Comparison of ENCODE assay signal across 9 cellular contexts in the genomic region with DNA sequence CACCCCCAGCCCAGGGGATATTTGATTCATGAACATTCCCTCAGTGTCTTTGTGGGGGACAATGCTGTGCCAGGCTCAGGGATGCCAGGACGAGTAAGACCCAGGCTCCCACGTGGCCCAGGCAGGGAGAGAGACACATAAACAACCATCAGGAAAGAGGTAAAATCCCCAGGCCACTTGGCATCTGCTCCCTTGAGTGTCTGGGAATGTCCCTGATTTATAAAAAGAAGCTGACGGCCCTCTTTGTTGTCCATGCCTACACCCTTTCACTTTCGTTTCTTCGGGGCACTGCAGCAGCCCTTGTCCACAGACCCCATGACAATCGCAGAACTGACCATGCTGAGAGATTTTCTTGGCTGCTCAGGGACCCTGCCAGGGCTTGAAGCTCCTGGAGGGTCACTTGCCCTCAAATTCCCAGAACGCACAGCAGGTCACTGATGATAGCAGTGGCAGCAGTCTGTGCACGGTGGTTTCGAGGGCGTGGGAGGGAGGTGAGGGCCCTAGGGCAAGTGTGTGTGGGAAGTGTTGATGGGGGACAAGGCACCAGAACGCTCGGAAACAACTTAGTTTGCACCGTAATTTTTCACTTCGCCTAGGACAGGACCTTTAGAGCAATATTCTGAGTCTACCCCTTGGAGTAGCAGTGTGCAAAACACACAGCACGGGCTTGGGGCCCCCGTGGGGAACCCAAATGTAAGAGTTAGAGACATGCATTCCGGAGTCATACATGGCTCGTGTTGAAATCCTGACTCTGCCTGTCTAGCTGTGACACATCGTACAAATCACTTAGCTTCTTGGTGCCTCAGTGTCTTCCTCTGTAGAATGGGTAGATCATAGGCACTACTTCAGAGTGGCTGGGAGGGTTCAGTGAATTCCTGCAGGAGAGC. TPM values are rescaled to one million over a fixed set of nuclear protein-coding genes. Genes with fewer than 3 reads are reported as not detected.
DNase-seq lines count a peak whose midpoint lies in the region; ATAC-seq, FAIRE-seq and TF ChIP-seq lines count a peak whose summit lies in the region.
"Had no signal": no experiment of that assay in that cellular context is flagged by ENCODE, and none has a peak within 500 bp of the region (broad histone marks: within the 10 kb centered on the region; RNA-seq: fewer than 3 reads in every experiment).

No MANE protein-coding gene starts in this region.

- H3K27me3 ChIP-seq in prostate gland (replicated peaks; ENCODE audit: insufficient read depth) = no peaks in the 10 kb centered on the region

- POLR2A ChIA-PET in activated CD4-positive, alpha-beta T cell treated with anti-CD3 and anti-CD28 coated beads for 36 hours (lab: Charles Lee) = interaction anchor here (1.3 kb wide), 1 partner anchor 31 kb away, joined by 3 read pairs; no protein-coding TSS in a partner anchor

- peak; percentile 44 for ATAC-seq in activated CD4-positive, alpha-beta T cell treated with anti-CD3 and anti-CD28 coated beads for 36 hours
- peak; percentile 43 for ATAC-seq in HG02938 (IDR thresholded peaks at IDR 0.05; ENCODE audit: unreplicated experiment)

- H3K27ac ChIP-seq in prostate gland = peak overlapping the region; percentile 33 to 49

- no peaks in the 10 kb centered on the region for H3K4me1 ChIP-seq in prostate gland (replicated peaks)

- H3K27ac Mint-ChIP-seq in activated CD4-positive, alpha-beta T cell treated with anti-CD3 and anti-CD28 coated beads for 36 hours = peak overlapping the region; percentile 88

- 52% methylated on average over 19 of the region's 19 CpGs for WGBS in prostate gland

- DNase-seq in activated CD4-positive, alpha-beta T cell treated with anti-CD3 and anti-CD28 coated beads for 36 hours = peak; percentile 76
- DNase-seq in activated CD4-positive, alpha-beta T cell treated with anti-CD3 and anti-CD28 coated beads for 1 hour = no peak
- DNase-seq in activated CD4-positive, alpha-beta T cell treated with anti-CD3 and anti-CD28 coated beads for 48 hours = peak; percentile 74
- DNase-seq in fibroblast of mammary gland (ENCODE audit: low read depth) (peak; percentile 38), prostate gland (ENCODE audit: low spot score) (peak; percentile 31), retina (no peak), H54 (ENCODE audit: insufficient read length, low spot score) (no peak)

- peaks cover 79% of the 10 kb centered on the region for H3K4me1 Mint-ChIP-seq in activated CD4-positive, alpha-beta T cell treated with anti-CD3 and anti-CD28 coated beads for 36 hours

- TF ChIP-seq CTCF in fibroblast of mammary gland (conservative IDR thresholded peaks at IDR 0.05; ENCODE audit: control insufficient read depth, insufficient read depth, low read depth, low read length) (no peak), prostate gland (IDR thresholded peaks at IDR 0.05) (no peak)

- no peaks in the 10 kb centered on the region for H3K9me3 ChIP-seq in prostate gland

- peak overlapping the region; percentile 71 for H3K4me3 Mint-ChIP-seq in activated CD4-positive, alpha-beta T cell treated with anti-CD3 and anti-CD28 coated beads for 36 hours

- H3K9me3 Mint-ChIP-seq in activated CD4-positive, alpha-beta T cell treated with anti-CD3 and anti-CD28 coated beads for 36 hours (ENCODE audit: low read depth) = no peaks in the 10 kb centered on the region

- TF ChIP-seq POLR2A in prostate gland (IDR thresholded peaks at IDR 0.05) (peak; percentile 3), H54 (IDR thresholded peaks at IDR 0.05; ENCODE audit: low read depth, low read length) (no peak)

- H3K4me3 ChIP-seq in fibroblast of mammary gland (ENCODE audit: control insufficient read depth, low read depth, low read length) = peak overlapping the region; percentile 9
- H3K4me3 ChIP-seq in prostate gland = peak overlapping the region; percentile 3 to 18

- peaks cover 11% of the 10 kb centered on the region for H3K36me3 Mint-ChIP-seq in activated CD4-positive, alpha-beta T cell treated with anti-CD3 and anti-CD28 coated beads for 36 hours (ENCODE audit: low read depth)

- no peak for FAIRE-seq in H54 (lab: Jason Lieb, UNC)

- no peaks in the 10 kb centered on the region for H3K36me3 ChIP-seq in prostate gland

- no peaks in the 10 kb centered on the region for H3K27me3 Mint-ChIP-seq in activated CD4-positive, alpha-beta T cell treated with anti-CD3 and anti-CD28 coated beads for 36 hours

- intact Hi-C loops in activated CD4-positive, alpha-beta T cell treated with anti-CD3 and anti-CD28 coated beads for 36 hours (cut with DNase I, micrococcal nuclease) = loop anchor here (1.0 to 5.0 kb wide), 3 partner anchors 14 to 44 kb away; partner anchors contain the start of genes CYLD (in 1 of the 2) and SNX20 (in 1 of the 2)
- intact Hi-C loops in prostate gland (cut with DNase I) = loop anchor here (5.0 kb wide), 1 partner anchor 44 kb away; the partner anchor contains the start of gene CYLD

- CTCF ChIA-PET in activated CD4-positive, alpha-beta T cell treated with anti-CD3 and anti-CD28 coated beads for 36 hours (lab: Charles Lee) = interaction anchor here (0.7 to 1.8 kb wide), 8 partner anchors 13 to 108 kb away, joined by 3 to 6 read pairs (median 4); partner anchors contain the start of gene CYLD

RNA-seq across cellular contexts. Expression of gene NOD2, which starts 4.7 kb away (rescaled TPM):
- total RNA-seq in activated CD4-positive, alpha-beta T cell treated with anti-CD3 and anti-CD28 coated beads for 36 hours = 1 to 10 TPM; 6.6 to 9.3 TPM
- 1 to 10 TPM; 2.8 to 5.6 TPM for total RNA-seq in prostate gland

RNA-seq across cellular contexts. Expression of gene SNX20, which starts 17.0 kb away (rescaled TPM):
- total RNA-seq in activated CD4-positive, alpha-beta T cell treated with anti-CD3 and anti-CD28 coated beads for 36 hours = 10 to 100 TPM; 43.3 to 48.9 TPM
- 1 to 10 TPM in 1 of 2 donors, under 1 TPM in 1; 0.82 to 2.5 TPM for total RNA-seq in prostate gland
- total RNA-seq: Caco-2 had no signal

RNA-seq across cellular contexts. Expression of gene CYLD, which starts 43.8 kb away (rescaled TPM):
- total RNA-seq in activated CD4-positive, alpha-beta T cell treated with anti-CD3 and anti-CD28 coated beads for 36 hours = 10 to 100 TPM; 72.4 to 92.8 TPM
- total RNA-seq in prostate gland = 10 to 100 TPM; 28.1 to 30.2 TPM

Comparison
In these comparisons a context has a peak if more than half of its experiments do, and no peak if none do; other contexts are left out.
1. DNase-seq: peak in activated CD4-positive, alpha-beta T cell treated with anti-CD3 and anti-CD28 coated beads for 36 hours (single experiment), activated CD4-positive, alpha-beta T cell treated with anti-CD3 and anti-CD28 coated beads for 48 hours (single experiment), fibroblast of mammary gland (single experiment) and prostate gland (single experiment); none in activated CD4-positive, alpha-beta T cell treated with anti-CD3 and anti-CD28 coated beads for 1 hour (single experiment), retina (single experiment) and H54 (single experiment).
2. RNA of gene SNX20, which starts 17.0 kb away (total RNA-seq): 43.3 to 48.9 TPM in activated CD4-positive, alpha-beta T cell treated with anti-CD3 and anti-CD28 coated beads for 36 hours; 0.82 to 2.5 TPM in prostate gland; every median in the first group is over 10 times any median in the second.